ENCODE assay signal across 8 cellular contexts in the genomic region with DNA sequence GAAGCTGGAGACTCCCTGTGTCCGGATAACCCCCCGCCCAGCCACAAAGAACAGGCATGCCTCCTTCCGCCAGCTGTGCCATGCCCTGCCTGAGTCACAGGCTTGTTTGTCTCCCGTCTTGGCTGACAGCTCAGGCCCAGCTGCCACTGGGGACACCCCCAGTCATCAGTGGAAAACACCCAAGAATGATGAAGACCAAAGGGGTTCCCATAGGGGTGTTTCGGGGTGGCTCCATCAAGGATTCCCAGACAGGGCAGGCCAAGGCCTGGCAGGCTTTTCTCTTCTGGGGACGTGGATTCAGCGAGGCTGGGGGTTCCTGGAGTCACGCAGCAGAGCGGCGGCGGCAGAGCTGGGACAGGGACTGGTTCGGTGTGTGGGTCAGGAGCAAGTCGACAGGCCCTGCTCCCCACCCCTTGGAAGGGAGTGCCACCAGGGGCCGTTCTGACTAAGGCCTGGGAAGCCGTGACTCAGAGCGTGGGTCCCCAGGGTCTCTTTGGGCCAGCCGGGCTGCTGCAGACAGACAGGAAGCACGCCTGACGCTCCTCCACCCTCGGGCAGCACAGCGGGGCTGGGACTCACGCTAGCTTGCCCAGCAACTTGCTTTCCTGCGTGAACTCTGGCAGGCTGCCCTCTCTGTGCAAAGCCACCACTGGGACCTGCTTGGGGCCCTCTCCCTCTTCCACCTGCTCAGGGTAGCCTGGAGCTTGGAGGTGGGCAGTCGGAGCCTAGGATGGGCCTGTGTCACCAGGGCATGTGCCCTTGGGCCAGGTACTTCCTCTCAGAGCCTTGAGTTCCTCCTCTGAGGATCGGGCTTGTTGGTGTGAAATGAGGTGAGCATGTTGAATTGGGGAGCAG. TPM values are rescaled to one million over a fixed set of nuclear protein-coding genes. Genes with fewer than 3 reads are reported as not detected.
DNase-seq lines count a peak whose midpoint lies in the region; ATAC-seq and TF ChIP-seq lines count a peak whose summit lies in the region.
"Not testable (repeated sequence)": the region's sequence is repeated elsewhere in the genome, so short reads cannot be mapped to it uniquely, and the experiment has no call there.

No MANE protein-coding gene starts in this region.

- 78% methylated on average over 5 of the region's 25 CpGs for WGBS in SK-N-SH (ENCODE audit: low lambda C conversion rate)
- 25 to 66% (median 33%) methylated on average over 4 to 23 of the region's 25 CpGs for WGBS in adrenal gland, 4 donors

- not testable (repeated sequence) for TF ChIP-seq RAD21 in SK-N-SH (IDR thresholded peaks at IDR 0.05; ENCODE audit: low read length)

- ATAC-seq in GM21381 (IDR thresholded peaks at IDR 0.05; ENCODE audit: unreplicated experiment) (peak; percentile 57), HG03342 (IDR thresholded peaks at IDR 0.05; ENCODE audit: unreplicated experiment) (peak; percentile 60), omental fat pad (ENCODE audit: low FRiP score) (peak; percentile 38)

- not testable (repeated sequence) for H3K4me2 ChIP-seq in SK-N-SH

- not testable (repeated sequence) for H3K36me3 ChIP-seq in SK-N-SH (replicated peaks in 1 of 2; ENCODE audit: control insufficient read depth in 1 of 2, insufficient read depth in 2 of 2, low read length in 1 of 2); adrenal gland (replicated peaks in 1 of 2)

- H3K9me2 ChIP-seq in SK-N-SH = not testable (repeated sequence)

- H3K4me1 ChIP-seq in SK-N-SH (ENCODE audit: control insufficient read depth in 1 of 2, insufficient read depth in 2 of 2, low read depth in 1 of 2, low read length in 1 of 2) = peaks cover 0 to 82% of the 10 kb centered on the region in 2 experiments; a peak in 2 of 4 replicates
- H3K4me1 ChIP-seq in adrenal gland (replicated peaks in 1 of 2) = peaks cover 23 to 30% of the 10 kb centered on the region in 2 donors

- H3K4me3 ChIP-seq in SK-N-SH (ENCODE audit: low read depth in 2 of 2, low read length in 1 of 2); adrenal gland: not testable (repeated sequence)

- H3K27me3 ChIP-seq in SK-N-SH (ENCODE audit: insufficient read depth); adrenal gland: not testable (repeated sequence)

- CTCF ChIA-PET in SK-N-SH (lab: Yijun Ruan, JAX) = interaction anchor here (0.7 to 4.6 kb wide), 7 partner anchors 50 to 237 kb away, joined by 3 to 39 read pairs (median 3); partner anchors contain the start of gene ADAMTS7

- H3K27ac ChIP-seq in SK-N-SH (ENCODE audit: low read depth in 2 of 2, low read length in 1 of 2) (peak overlapping the region in 1 of 2 experiments; percentile 88; a peak in 2 of 4 replicates), adrenal gland (peak overlapping the region in 4 of 5 donors; percentile 57 to 84 (median 78))

- not testable (repeated sequence) for H3K79me2 ChIP-seq in SK-N-SH (ENCODE audit: insufficient read depth)

- not testable (repeated sequence) for H3K9me3 ChIP-seq in SK-N-SH; adrenal gland (replicated peaks in 1 of 3)

- H2AFZ ChIP-seq in SK-N-SH (ENCODE audit: low read depth) = not testable (repeated sequence)

- not testable (repeated sequence) for H3F3A ChIP-seq in SK-N-SH (replicated peaks; ENCODE audit: insufficient read depth)

- POLR2A ChIA-PET in SK-N-SH (lab: Yijun Ruan, JAX) = interaction anchor here (1.0 kb wide), 1 partner anchor 86 kb away, joined by 3 read pairs; no protein-coding TSS in a partner anchor

- peak in 1 of 2 experiments; percentile 11; a peak in 1 of 4 replicates for TF ChIP-seq EP300 in SK-N-SH (IDR thresholded peaks at IDR 0.05; ENCODE audit: borderline replicate concordance in 1 of 2, low read depth in 1 of 2, low read length in 1 of 2)

- peak; percentile 47 for DNase-seq in ELF-1 (ENCODE audit: low read depth, low spot score)
- DNase-seq in SK-N-SH = peak; percentile 59
- peak; percentile 61 to 91 (median 77) for DNase-seq in adrenal gland
- peak in 41 of 42 donors; percentile 35 to 89 (median 74) for DNase-seq in head of caudate nucleus
- DNase-seq in omental fat pad (ENCODE audit: low spot score) = peak; percentile 43
- DNase-seq in stromal cell of bone marrow (ENCODE audit: low read depth) = peak; percentile 86

- not testable (repeated sequence) for TF ChIP-seq CTCF in SK-N-SH (IDR thresholded peaks at IDR 0.05); adrenal gland (IDR thresholded peaks at IDR 0.05); omental fat pad (IDR thresholded peaks at IDR 0.05)

- intact Hi-C loops in adrenal gland (cut with DNase I); head of caudate nucleus (cut with DNase I): not testable (repeated sequence)

- H4K20me1 ChIP-seq in SK-N-SH (ENCODE audit: insufficient read depth) = not testable (repeated sequence)

- H3K9ac ChIP-seq in SK-N-SH = not testable (repeated sequence)

- TF ChIP-seq POLR2A in adrenal gland (IDR thresholded peaks at IDR 0.05) = not testable (repeated sequence)

RNA-seq across cellular contexts. Expression of gene ADAMTS7, which starts 54.3 kb away (rescaled TPM):
- polyA plus RNA-seq in SK-N-SH (2012; rRNA removed) = 12.7 and 17.9 TPM in 2 replicates
- 5.1 and 9.1 TPM in 2 replicates for polyA plus RNA-seq in SK-N-SH (2012; cell fraction: cytosol; rRNA removed)
- polyA plus RNA-seq in SK-N-SH (2012; cell fraction: nucleus; rRNA removed) = 55.2 and 70.8 TPM in 2 replicates
- total RNA-seq in adrenal gland = 10 to 100 TPM in 4 of 8 donors, 1 to 10 TPM in 4; 3.7 to 13.5 (median 10.0) TPM
- 10 to 100 TPM in 2 of 3 donors, under 1 TPM in 1; 0.70 to 27.7 (median 15.4) TPM for polyA plus RNA-seq in adrenal gland
- total RNA-seq in omental fat pad = 1 to 10 TPM; 4.4 to 7.8 (median 6.3) TPM
